In genomic region chr5:119171686-119172085, GRCh38 we compare ENCODE assay signal across 1 cellular context.
TF ChIP-seq lines count a peak whose summit lies in the region.

No MANE protein-coding gene starts in this region.

TF ChIP-seq in GM23338, 12 proteins besides CTCF, POLR2A, EP300 and RAD21:
- no peak for TF ChIP-seq ZNF462 (CRISPR knock-in tag; IDR thresholded peaks at IDR 0.05)
- no peak for TF ChIP-seq ZNF114 (CRISPR knock-in tag; IDR thresholded peaks at IDR 0.05)
- no peak for TF ChIP-seq NANOG (IDR thresholded peaks at IDR 0.05; ENCODE audit: borderline replicate concordance)
- no peak for TF ChIP-seq EZH2phosphoT487 (IDR thresholded peaks at IDR 0.05; ENCODE audit: unreplicated experiment)
- TF ChIP-seq REST (IDR thresholded peaks at IDR 0.05; ENCODE audit: unreplicated experiment): no peak
- no peak for TF ChIP-seq ETS1 (IDR thresholded peaks at IDR 0.05)
- TF ChIP-seq CREB1 (CRISPR knock-in tag; IDR thresholded peaks at IDR 0.05; ENCODE audit: low read depth): no peak
- no peak for TF ChIP-seq STAT1 (IDR thresholded peaks at IDR 0.05; ENCODE audit: unreplicated experiment)
- no peak for TF ChIP-seq EZH2 (IDR thresholded peaks at IDR 0.05; ENCODE audit: low read depth, unreplicated experiment)
- TF ChIP-seq ZNF331 (CRISPR knock-in tag; IDR thresholded peaks at IDR 0.05; ENCODE audit: low read depth): no peak
